Comparison of ENCODE assay signal across 8 cellular contexts in the genomic region with DNA sequence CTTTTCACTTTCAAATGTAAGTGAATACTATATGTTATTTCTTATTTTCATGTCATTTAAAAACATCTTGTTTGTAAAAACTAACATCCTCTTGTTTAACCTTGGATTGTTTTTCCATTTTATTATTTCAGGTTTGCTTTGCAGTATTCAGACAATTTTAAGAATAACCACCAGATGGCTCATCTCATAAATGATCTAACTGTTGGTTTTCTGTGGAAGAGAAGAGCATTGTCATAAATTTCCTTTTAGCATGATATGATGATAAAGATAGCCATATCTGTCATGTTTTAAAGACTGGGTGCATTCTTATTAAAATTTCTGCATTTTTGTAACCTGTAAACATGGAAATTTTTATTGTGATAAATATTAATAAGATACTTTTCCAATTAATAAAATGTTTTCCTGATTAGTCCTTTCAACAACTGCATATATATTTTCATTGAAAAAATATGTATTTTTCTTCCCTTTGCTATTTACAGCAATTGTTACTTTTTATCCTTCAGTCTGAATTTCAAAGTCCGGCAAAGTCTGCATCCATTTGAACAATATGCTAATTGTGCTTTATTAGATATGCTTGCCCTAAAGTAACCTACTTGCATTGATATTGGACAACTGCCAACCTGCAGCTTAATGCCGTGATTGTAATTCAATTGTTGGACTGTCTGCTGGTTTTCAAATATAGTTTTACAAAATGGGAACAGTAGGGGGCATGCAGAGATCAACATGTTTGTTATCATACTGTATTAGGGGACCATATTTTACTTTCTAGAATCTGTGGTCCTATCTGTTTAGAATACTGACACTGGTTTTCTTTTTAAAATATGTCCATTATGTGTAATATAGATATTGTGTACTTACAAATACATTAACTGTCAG.
A peak's percentile ranks its signal among the peaks of the same experiment; 100 is the strongest.
DNase-seq lines count a peak whose midpoint lies in the region; ATAC-seq and TF ChIP-seq lines count a peak whose summit lies in the region.

No MANE protein-coding gene starts in this region.

- H3K9me3 ChIP-seq in adrenal gland (replicated peaks in 1 of 3) (no peaks in the 10 kb centered on the region), left lung (no peaks in the 10 kb centered on the region)

- no peak for TF ChIP-seq POLR2A in adrenal gland (IDR thresholded peaks at IDR 0.05)

- POLR2A ChIA-PET in T-cell (lab: Charles Lee) = no interaction called here

- 16 to 24% (median 19%) methylated on average over 2 of the region's 2 CpGs for WGBS in adrenal gland, 4 donors

- TF ChIP-seq CTCF in adrenal gland (IDR thresholded peaks at IDR 0.05) (peak; percentile 37 to 67 (median 56)), left lung (IDR thresholded peaks at IDR 0.05) (peak in 1 of 2 donors; percentile 18)

- ATAC-seq in left lung (peak; percentile 22), GM21447 (IDR thresholded peaks at IDR 0.05; ENCODE audit: unreplicated experiment) (no peak), T-cell (replicated peaks in 1 of 4) (no peak), GM19467 (IDR thresholded peaks at IDR 0.05; ENCODE audit: unreplicated experiment) (no peak)

- H3K36me3 Mint-ChIP-seq in T-cell = no peaks in the 10 kb centered on the region

- H3K9me3 Mint-ChIP-seq in T-cell = peaks cover 0 to 2% (median 0%) of the 10 kb centered on the region in 3 donors

- H3K27me3 Mint-ChIP-seq in T-cell = no peaks in the 10 kb centered on the region

- H3K27ac ChIP-seq in adrenal gland (no peak overlapping the region), left lung (no peak overlapping the region)

- H3K4me3 Mint-ChIP-seq in T-cell = no peak overlapping the region

- H3K4me1 ChIP-seq in adrenal gland (replicated peaks in 1 of 2) = peaks cover 0 to 5% of the 10 kb centered on the region in 2 donors
- no peaks in the 10 kb centered on the region for H3K4me1 ChIP-seq in left lung

- H3K36me3 ChIP-seq in adrenal gland (replicated peaks in 1 of 2) = no peaks in the 10 kb centered on the region
- H3K36me3 ChIP-seq in left lung = no peaks in the 10 kb centered on the region

- intact Hi-C loops in adrenal gland (cut with DNase I) = no loop called here
- intact Hi-C loops in left lung (cut with DNase I) = no loop called here

- CTCF ChIA-PET in T-cell (lab: Charles Lee) = no interaction called here

- no peaks in the 10 kb centered on the region for H3K27me3 ChIP-seq in adrenal gland
- H3K27me3 ChIP-seq in left lung = no peaks in the 10 kb centered on the region

- DNase-seq in GM03348 (ENCODE audit: low spot score) (peak; percentile 18), NCI-H1694 (lab: John Stamatoyannopoulos, UW) (peak; percentile 84), adrenal gland (no peak), left lung (no peak), T-cell (no peak), islet precursor cell (no peak)

- H3K4me1 Mint-ChIP-seq in T-cell = no peaks in the 10 kb centered on the region

- H3K27ac Mint-ChIP-seq in T-cell = no peak overlapping the region

- H3K4me3 ChIP-seq in adrenal gland (no peak overlapping the region), left lung (no peak overlapping the region)

Comparison
In these comparisons a context has a peak if more than half of its experiments do, and no peak if none do; other contexts are left out.
1. DNase-seq: peak in GM03348 (single experiment) and NCI-H1694 (single experiment); none in adrenal gland (0 of 7), left lung (0 of 2), T-cell (0 of 34) and islet precursor cell (single experiment).